Comparison of ENCODE assay signal across 18 cellular contexts in genomic region chr12:19003110-19003509, GRCh38.
DNase-seq lines count a peak whose midpoint lies in the region; TF ChIP-seq lines count a peak whose summit lies in the region.
"Had no signal": no experiment of that assay in that cellular context is flagged by ENCODE, and none has a peak within 500 bp of the region (broad histone marks: within the 10 kb centered on the region; RNA-seq: fewer than 3 reads in every experiment).

No MANE protein-coding gene starts in this region.

- intact Hi-C loops in CD4-positive, alpha-beta memory T cell (cut with micrococcal nuclease), result no loop called here

- CTCF ChIA-PET in CD4-positive, alpha-beta memory T cell (lab: Charles Lee; ENCODE audit: partially characterized antibody), result no interaction called here

- no peak overlapping the region for H3K27ac Mint-ChIP-seq in neural progenitor cell
- H3K27ac Mint-ChIP-seq in CD4-positive, alpha-beta memory T cell, result no peak overlapping the region
- H3K27ac Mint-ChIP-seq: CD8-positive, alpha-beta memory T cell had no signal

- peak overlapping the region; percentile 58 for H3K4me2 ChIP-seq in neural progenitor cell
- H3K4me2 ChIP-seq: BLaER1 had no signal

- H4K20me1 ChIP-seq in neural progenitor cell (ENCODE audit: low read depth), result no peaks in the 10 kb centered on the region
- H4K20me1 ChIP-seq: BLaER1 had no signal

- H3K27me3 Mint-ChIP-seq in neural progenitor cell (ENCODE audit: insufficient read depth, low read depth), result no peaks in the 10 kb centered on the region
- peaks cover 3 to 6% of the 10 kb centered on the region in 2 donors for H3K27me3 Mint-ChIP-seq in CD4-positive, alpha-beta memory T cell

- H2AFZ ChIP-seq in neural progenitor cell (replicated peaks), result peak overlapping the region; percentile 8

- peaks cover 6% of the 10 kb centered on the region for H3K36me3 Mint-ChIP-seq in neural progenitor cell
- H3K36me3 Mint-ChIP-seq in CD4-positive, alpha-beta memory T cell, result no peaks in the 10 kb centered on the region
- H3K36me3 Mint-ChIP-seq: CD8-positive, alpha-beta memory T cell had no signal

- H3K36me3 ChIP-seq in SJSA1 (no peaks in the 10 kb centered on the region), neural progenitor cell (no peaks in the 10 kb centered on the region)
- H3K36me3 ChIP-seq in CD4-positive, alpha-beta memory T cell (ENCODE audit: insufficient read depth, low read length), result no peaks in the 10 kb centered on the region
- H3K36me3 ChIP-seq: BLaER1 had no signal

- peaks cover 36% of the 10 kb centered on the region for H3F3A ChIP-seq in neural progenitor cell (ENCODE audit: low read depth)

- H3K4me3 ChIP-seq in SJSA1 (no peak overlapping the region), fibroblast of mammary gland (ENCODE audit: control insufficient read depth, low read depth, low read length) (no peak overlapping the region), neural progenitor cell (no peak overlapping the region)
- H3K4me3 ChIP-seq in CD4-positive, alpha-beta memory T cell (ENCODE audit: low read length in 2 of 2), result no peak overlapping the region
- H3K4me3 ChIP-seq: BLaER1, SK-N-MC had no signal

- H3K9me3 Mint-ChIP-seq in neural progenitor cell, result peaks cover 4% of the 10 kb centered on the region
- peaks cover 0 to 4% (median under 1%) of the 10 kb centered on the region in 8 donors for H3K9me3 Mint-ChIP-seq in CD4-positive, alpha-beta memory T cell
- H3K9me3 Mint-ChIP-seq: CD8-positive, alpha-beta memory T cell had no signal

- POLR2A ChIA-PET in CD4-positive, alpha-beta memory T cell (lab: Charles Lee; ENCODE audit: partially characterized antibody), result no interaction called here

- H3K27me3 ChIP-seq in SJSA1 (replicated peaks) (no peaks in the 10 kb centered on the region), neural progenitor cell (no peaks in the 10 kb centered on the region)
- no peaks in the 10 kb centered on the region for H3K27me3 ChIP-seq in CD4-positive, alpha-beta memory T cell (ENCODE audit: insufficient read depth, low read length)
- H3K27me3 ChIP-seq: BLaER1 had no signal

- H3K4me1 ChIP-seq in SJSA1 (replicated peaks) (peaks cover 41% of the 10 kb centered on the region), neural progenitor cell (peaks cover 48% of the 10 kb centered on the region)
- H3K4me1 ChIP-seq in CD4-positive, alpha-beta memory T cell (ENCODE audit: insufficient read depth, low read length), result no peaks in the 10 kb centered on the region
- H3K4me1 ChIP-seq: BLaER1 had no signal

- TF ChIP-seq CTCF in fibroblast of mammary gland (conservative IDR thresholded peaks at IDR 0.05; ENCODE audit: control insufficient read depth, insufficient read depth, low read depth, low read length), result no peak
- TF ChIP-seq CTCF in neural progenitor cell (IDR thresholded peaks at IDR 0.05), result no peak

- H3K79me2 ChIP-seq in neural progenitor cell (ENCODE audit: low read depth), result no peaks in the 10 kb centered on the region

- H3K9me3 ChIP-seq in SJSA1 (replicated peaks) (no peaks in the 10 kb centered on the region), neural progenitor cell (ENCODE audit: low read depth) (no peaks in the 10 kb centered on the region)
- no peaks in the 10 kb centered on the region for H3K9me3 ChIP-seq in CD4-positive, alpha-beta memory T cell (ENCODE audit: control insufficient read depth in 1 of 2, low read length in 2 of 2)
- H3K9me3 ChIP-seq: BLaER1 had no signal

- H3K27ac ChIP-seq in SJSA1 (peak overlapping the region; percentile 37; the same call in 1 of the 2 replicates), neural progenitor cell (peak overlapping the region; percentile 92)
- no peak overlapping the region for H3K27ac ChIP-seq in CD4-positive, alpha-beta memory T cell (ENCODE audit: low read depth, low read length)
- H3K27ac ChIP-seq: BLaER1, SK-N-MC had no signal

- peak; percentile 3 for DNase-seq in SIG-M5 treated with dmso at 0.1 percent for 504 hours (lab: John Stamatoyannopoulos, UW; ENCODE audit: unreplicated experiment)
- DNase-seq in SIG-M5 (lab: John Stamatoyannopoulos, UW), result no peak
- DNase-seq in SJSA1 (ENCODE audit: low read depth in 1 of 2, low spot score in 2 of 2), result no peak
- DNase-seq in fibroblast of mammary gland (ENCODE audit: low read depth), result peak; percentile 15
- DNase-seq in neural progenitor cell (ENCODE audit: low spot score), result no peak
- DNase-seq in NCI-H524 treated with DMSO at 0.1 percent for 48 hours (lab: John Stamatoyannopoulos, UW), result no peak
- DNase-seq in AG08396 (ENCODE audit: low spot score), result no peak
- no peak for DNase-seq in CD4-positive, alpha-beta memory T cell
- DNase-seq: CD8-positive, alpha-beta memory T cell; IMR-90; Karpas-422; NCI-H1092 treated with DMSO at 0.1 percent for 48 hours; NCI-H146; NCI-H2081; NCI-H510A; NCI-H82 had no signal

- no peak overlapping the region for H3K9ac ChIP-seq in neural progenitor cell
- H3K9ac ChIP-seq: BLaER1 had no signal

- H3K4me1 Mint-ChIP-seq in neural progenitor cell, result peaks cover 9% of the 10 kb centered on the region
- H3K4me1 Mint-ChIP-seq in CD4-positive, alpha-beta memory T cell, result no peaks in the 10 kb centered on the region
- H3K4me1 Mint-ChIP-seq: CD8-positive, alpha-beta memory T cell had no signal

- H3K4me3 Mint-ChIP-seq in neural progenitor cell, result no peak overlapping the region
- H3K4me3 Mint-ChIP-seq in CD4-positive, alpha-beta memory T cell, result no peak overlapping the region
- H3K4me3 Mint-ChIP-seq: CD8-positive, alpha-beta memory T cell had no signal

Comparison
In these comparisons a context has a peak if more than half of its experiments do, and no peak if none do; other contexts are left out.
1. DNase-seq: peak in SIG-M5 treated with dmso at 0.1 percent for 504 hours (single experiment) and fibroblast of mammary gland (single experiment); none in SIG-M5 (single experiment), SJSA1 (0 of 2), neural progenitor cell (single experiment), NCI-H524 treated with DMSO at 0.1 percent for 48 hours (single experiment), AG08396 (single experiment) and CD4-positive, alpha-beta memory T cell (0 of 5).